10 cellular contexts compared by ENCODE assay signal in genomic region chr2:55153564-55154315, GRCh38.
DNase-seq lines count a peak whose midpoint lies in the region; ATAC-seq, FAIRE-seq and TF ChIP-seq lines count a peak whose summit lies in the region.
"Had no signal": no experiment of that assay in that cellular context is flagged by ENCODE, and none has a peak within 500 bp of the region (broad histone marks: within the 10 kb centered on the region; RNA-seq: fewer than 3 reads in every experiment).

No MANE protein-coding gene starts in this region.

- TF ChIP-seq EP300 in H1 (IDR thresholded peaks at IDR 0.05; ENCODE audit: borderline replicate concordance in 1 of 2, low read depth in 2 of 2, low read length in 2 of 2), result no peak

- POLR2A ChIA-PET in H1 (lab: Charles Lee; ENCODE audit: partially characterized antibody), result interaction anchor here (0.6 to 1.8 kb wide), 3 partner anchors 72 to 105 kb away, joined by 3 to 5 read pairs (median 3); partner anchors contain the start of gene RTN4

- DNase-seq in NCI-H1694 (lab: John Stamatoyannopoulos, UW) (peak; percentile 40), H1 (ENCODE audit: low read depth in 1 of 2, low spot score in 2 of 2) (no peak), AG08395 (ENCODE audit: low spot score) (no peak), cortex of kidney (lab: John Stamatoyannopoulos, UW) (no peak), NCI-H748 treated with DMSO at 0.1 percent for 48 hours (lab: John Stamatoyannopoulos, UW) (no peak)
- DNase-seq: Kasumi-1 had no signal

- H3K9ac ChIP-seq in H1 (replicated peaks in 1 of 4; ENCODE audit: extremely low read depth in 1 of 4, low read depth in 3 of 4, low read length in 3 of 4), result no peak overlapping the region

- no peak overlapping the region for H2BK12ac ChIP-seq in H1 (ENCODE audit: low read depth, low read length)

- no peak overlapping the region for H4K8ac ChIP-seq in H1 (ENCODE audit: extremely low read depth, insufficient read depth, low read length)

- no peak overlapping the region for H3K18ac ChIP-seq in H1 (ENCODE audit: extremely low read depth, low read length)

- no peak overlapping the region for H3K4me3 ChIP-seq in H1 (ENCODE audit: extremely low read depth in 1 of 4, insufficient read depth in 2 of 4, low read depth in 3 of 4, low read length in 4 of 4)
- no peak overlapping the region for H3K4me3 ChIP-seq in skin epidermis

- H2BK15ac ChIP-seq in H1 (ENCODE audit: low read length), result no peak overlapping the region

- TF ChIP-seq POLR2A in H1 (IDR thresholded peaks at IDR 0.05; ENCODE audit: control extremely low read depth in 1 of 2, low read depth in 2 of 2, low read length in 2 of 2), result no peak

- no peak for TF ChIP-seq CTCF in H1 (IDR thresholded peaks at IDR 0.05; ENCODE audit: control extremely low read depth in 1 of 3, insufficient read depth in 1 of 3, low read depth in 1 of 3, low read length in 3 of 3)

- no peak overlapping the region for H2BK5ac ChIP-seq in H1 (ENCODE audit: low read depth, low read length)

- no peak overlapping the region for H3K4me2 ChIP-seq in H1 (ENCODE audit: insufficient read depth in 1 of 2, low read depth in 2 of 2, low read length in 2 of 2)

- H2BK20ac ChIP-seq in H1 (ENCODE audit: low read length), result no peak overlapping the region

- CTCF ChIA-PET in H1 (lab: Charles Lee; ENCODE audit: partially characterized antibody), result interaction anchor here (1.2 to 2.5 kb wide), 5 partner anchors 8 to 33 kb away, joined by 4 to 18 read pairs (median 4); no protein-coding TSS in a partner anchor

- H3K27ac ChIP-seq in H1 (ENCODE audit: low read depth, low read length), result no peak overlapping the region
- peak overlapping the region in 20 of 21 experiments; percentile 54 to 92 (median 78) for H3K27ac ChIP-seq in skin epidermis

- no peaks in the 10 kb centered on the region for H3K79me1 ChIP-seq in H1 (ENCODE audit: low read depth, low read length)

- no peak overlapping the region for H4K5ac ChIP-seq in H1 (ENCODE audit: insufficient read length, low read depth, low read length)

- H3K9me3 ChIP-seq in H1 (ENCODE audit: insufficient read depth in 2 of 2, low read depth in 1 of 2, low read length in 1 of 2), result no peaks in the 10 kb centered on the region

- no peak overlapping the region for H3K23ac ChIP-seq in H1 (ENCODE audit: insufficient read length)

- H3K4me1 ChIP-seq in H1 (replicated peaks in 1 of 4; ENCODE audit: control insufficient read depth in 3 of 4, insufficient read depth in 4 of 4, low read length in 3 of 4), result peaks cover 0 to 13% (median 0%) of the 10 kb centered on the region in 4 experiments; a peak in 2 of 7 replicates

- no peak overlapping the region for H4K91ac ChIP-seq in H1 (replicated peaks; ENCODE audit: insufficient read length, low read length)

- peak; percentile 34 for ATAC-seq in GM18858 (IDR thresholded peaks at IDR 0.05; ENCODE audit: unreplicated experiment)
- ATAC-seq in HG02610 (IDR thresholded peaks at IDR 0.05; ENCODE audit: unreplicated experiment), result no peak
- ATAC-seq: activated naive CD4-positive, alpha-beta T cell treated with anti-CD3 and anti-CD28 coated beads, Interleukin-2, amount 50 U/mL, for 72 hours had no signal

- H3K4ac ChIP-seq in H1 (replicated peaks; ENCODE audit: insufficient read length, low read depth, low read length), result no peak overlapping the region

- no peak overlapping the region for H3K56ac ChIP-seq in H1 (replicated peaks; ENCODE audit: insufficient read length, low read depth, low read length)

- TF ChIP-seq RAD21 in H1 (IDR thresholded peaks at IDR 0.05 in 1 of 2, conservative IDR thresholded peaks at IDR 0.05 in 1 of 2; ENCODE audit: low read depth in 2 of 2, low read length in 2 of 2), result no peak

- H4K20me1 ChIP-seq in H1 (replicated peaks in 1 of 2; ENCODE audit: control insufficient read depth in 1 of 2, insufficient read depth in 2 of 2, low read length in 2 of 2), result no peaks in the 10 kb centered on the region

- WGBS in H1 (ENCODE audit: extremely low coverage in 1 of 2, insufficient coverage in 1 of 2, insufficient read length in 1 of 2, insufficient replicate concordance in 2 of 2, low coverage in 1 of 2, low lambda C conversion rate in 2 of 2, missing lambda C conversion rate in 1 of 2), 2 experiments, result 86% methylated on average over 10 of the region's 10 CpGs; no CpG with 5 or more reads in 1 of the 2 experiments

- no peak overlapping the region for H3K14ac ChIP-seq in H1 (ENCODE audit: insufficient read length)

- FAIRE-seq in H1 (lab: Jason Lieb, UNC), result no peak

- H3K36me3 ChIP-seq in H1 (ENCODE audit: control insufficient read depth in 2 of 4, insufficient read depth in 4 of 4, low read length in 3 of 4), result no peaks in the 10 kb centered on the region

- no peaks in the 10 kb centered on the region for H3K79me2 ChIP-seq in H1 (ENCODE audit: control insufficient read depth in 1 of 2, insufficient read depth in 2 of 2, low read length in 2 of 2)

- H2AK5ac ChIP-seq in H1 (ENCODE audit: low read depth, low read length), result no peak overlapping the region

- H3K23me2 ChIP-seq in H1 (ENCODE audit: low read depth, low read length), result no peaks in the 10 kb centered on the region

- no peak overlapping the region for H2AFZ ChIP-seq in H1 (ENCODE audit: low read length)

- H2BK120ac ChIP-seq in H1 (replicated peaks; ENCODE audit: low read depth, low read length), result no peak overlapping the region

- H3K27me3 ChIP-seq in H1 (replicated peaks in 1 of 4; ENCODE audit: control insufficient read depth in 3 of 4, extremely low read depth in 1 of 4, insufficient read depth in 3 of 4, low read length in 3 of 4), result no peaks in the 10 kb centered on the region

TF ChIP-seq in H1, 55 proteins besides CTCF, POLR2A, EP300 and RAD21:
- peak; percentile 52; the same call in 1 of the 2 replicates for TF ChIP-seq CEBPB (IDR thresholded peaks at IDR 0.05; ENCODE audit: low read depth, low read length)
- no peak for TF ChIP-seq GTF2F1 (IDR thresholded peaks at IDR 0.05; ENCODE audit: borderline replicate concordance, low read depth, low read length)
